In the genomic region with DNA sequence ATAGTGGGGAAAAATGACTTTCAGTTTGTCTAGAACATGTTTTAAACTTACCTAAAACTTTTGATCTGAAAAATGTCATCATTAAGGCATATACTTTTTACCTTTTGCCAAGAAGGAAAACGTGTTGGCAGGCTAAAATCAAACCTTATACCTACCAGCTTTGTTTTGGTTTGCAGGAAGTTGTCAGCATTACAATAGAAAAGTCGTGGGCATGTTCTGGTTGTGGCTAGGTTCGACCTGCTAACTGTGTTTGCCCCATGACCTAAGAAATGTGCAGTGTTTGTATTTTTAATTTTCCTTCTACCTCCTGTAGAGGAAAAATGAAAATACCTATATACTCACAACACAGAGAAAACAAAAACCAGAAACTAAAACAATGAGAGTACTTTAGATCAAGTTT, we compare ENCODE assay signal across 1 cellular context.
TF ChIP-seq lines count a peak whose summit lies in the region.

No MANE protein-coding gene starts in this region.

TF ChIP-seq in GM23338, 12 proteins besides CTCF, POLR2A, EP300 and RAD21 (continued from another document):
- no peak for TF ChIP-seq ZNF462 (CRISPR knock-in tag; IDR thresholded peaks at IDR 0.05)
- TF ChIP-seq, protein P1, sequence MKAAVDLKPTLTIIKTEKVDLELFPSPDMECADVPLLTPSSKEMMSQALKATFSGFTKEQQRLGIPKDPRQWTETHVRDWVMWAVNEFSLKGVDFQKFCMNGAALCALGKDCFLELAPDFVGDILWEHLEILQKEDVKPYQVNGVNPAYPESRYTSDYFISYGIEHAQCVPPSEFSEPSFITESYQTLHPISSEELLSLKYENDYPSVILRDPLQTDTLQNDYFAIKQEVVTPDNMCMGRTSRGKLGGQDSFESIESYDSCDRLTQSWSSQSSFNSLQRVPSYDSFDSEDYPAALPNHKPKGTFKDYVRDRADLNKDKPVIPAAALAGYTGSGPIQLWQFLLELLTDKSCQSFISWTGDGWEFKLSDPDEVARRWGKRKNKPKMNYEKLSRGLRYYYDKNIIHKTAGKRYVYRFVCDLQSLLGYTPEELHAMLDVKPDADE (IDR thresholded peaks at IDR 0.05) = no peak
- no peak for TF ChIP-seq STAT1 (IDR thresholded peaks at IDR 0.05; ENCODE audit: unreplicated experiment)
- no peak for TF ChIP-seq ZNF331 (CRISPR knock-in tag; IDR thresholded peaks at IDR 0.05; ENCODE audit: low read depth)
- TF ChIP-seq, protein P2, sequence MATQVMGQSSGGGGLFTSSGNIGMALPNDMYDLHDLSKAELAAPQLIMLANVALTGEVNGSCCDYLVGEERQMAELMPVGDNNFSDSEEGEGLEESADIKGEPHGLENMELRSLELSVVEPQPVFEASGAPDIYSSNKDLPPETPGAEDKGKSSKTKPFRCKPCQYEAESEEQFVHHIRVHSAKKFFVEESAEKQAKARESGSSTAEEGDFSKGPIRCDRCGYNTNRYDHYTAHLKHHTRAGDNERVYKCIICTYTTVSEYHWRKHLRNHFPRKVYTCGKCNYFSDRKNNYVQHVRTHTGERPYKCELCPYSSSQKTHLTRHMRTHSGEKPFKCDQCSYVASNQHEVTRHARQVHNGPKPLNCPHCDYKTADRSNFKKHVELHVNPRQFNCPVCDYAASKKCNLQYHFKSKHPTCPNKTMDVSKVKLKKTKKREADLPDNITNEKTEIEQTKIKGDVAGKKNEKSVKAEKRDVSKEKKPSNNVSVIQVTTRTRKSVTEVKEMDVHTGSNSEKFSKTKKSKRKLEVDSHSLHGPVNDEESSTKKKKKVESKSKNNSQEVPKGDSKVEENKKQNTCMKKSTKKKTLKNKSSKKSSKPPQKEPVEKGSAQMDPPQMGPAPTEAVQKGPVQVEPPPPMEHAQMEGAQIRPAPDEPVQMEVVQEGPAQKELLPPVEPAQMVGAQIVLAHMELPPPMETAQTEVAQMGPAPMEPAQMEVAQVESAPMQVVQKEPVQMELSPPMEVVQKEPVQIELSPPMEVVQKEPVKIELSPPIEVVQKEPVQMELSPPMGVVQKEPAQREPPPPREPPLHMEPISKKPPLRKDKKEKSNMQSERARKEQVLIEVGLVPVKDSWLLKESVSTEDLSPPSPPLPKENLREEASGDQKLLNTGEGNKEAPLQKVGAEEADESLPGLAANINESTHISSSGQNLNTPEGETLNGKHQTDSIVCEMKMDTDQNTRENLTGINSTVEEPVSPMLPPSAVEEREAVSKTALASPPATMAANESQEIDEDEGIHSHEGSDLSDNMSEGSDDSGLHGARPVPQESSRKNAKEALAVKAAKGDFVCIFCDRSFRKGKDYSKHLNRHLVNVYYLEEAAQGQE (IDR thresholded peaks at IDR 0.05; ENCODE audit: unreplicated experiment) = no peak
- TF ChIP-seq CREB1 (CRISPR knock-in tag; IDR thresholded peaks at IDR 0.05; ENCODE audit: low read depth) = no peak
- TF ChIP-seq JUNB (IDR thresholded peaks at IDR 0.05; ENCODE audit: unreplicated experiment) = no peak
- TF ChIP-seq EZH2 (IDR thresholded peaks at IDR 0.05; ENCODE audit: low read depth, unreplicated experiment) = no peak
- no peak for TF ChIP-seq NANOG (IDR thresholded peaks at IDR 0.05; ENCODE audit: borderline replicate concordance)
TF ChIP-seq in GM23338: peak in this region for 0.
